1 cellular context compared by ENCODE assay signal in genomic region chr5:34838785-34839714, GRCh38.
TF ChIP-seq lines count a peak whose summit lies in the region.

TSS of gene TTC23L (plus strand) at chr5:34839164. CDS start at chr5:34840672, 1,508 bp downstream.

TF ChIP-seq in HepG2, 621 proteins besides CTCF, POLR2A, EP300 and RAD21 (continued from another document and continues in another):
- peak; percentile 75 for TF ChIP-seq ARID5B (CRISPR knock-in tag; IDR thresholded peaks at IDR 0.05)
- peak; percentile 76; the same call in 1 of the 2 replicates for TF ChIP-seq ZNF180 (CRISPR knock-in tag; IDR thresholded peaks at IDR 0.05; ENCODE audit: borderline replicate concordance, low read depth)
- TF ChIP-seq MATR3 (CRISPR knock-in tag; IDR thresholded peaks at IDR 0.05), result no peak
- no peak; the same call in none of the 2 replicates for TF ChIP-seq RFXAP (CRISPR knock-in tag; IDR thresholded peaks at IDR 0.05; ENCODE audit: borderline replicate concordance)
- TF ChIP-seq DZIP1 (CRISPR knock-in tag; IDR thresholded peaks at IDR 0.05), result peak; percentile 18; the same call in 1 of the 2 replicates
- peak; percentile 69 for TF ChIP-seq ZFY (CRISPR knock-in tag; IDR thresholded peaks at IDR 0.05)
- no peak for TF ChIP-seq CEBPB (IDR thresholded peaks at IDR 0.05; ENCODE audit: borderline replicate concordance, low read depth, low read length)
- TF ChIP-seq ZHX1 (CRISPR knock-in tag; IDR thresholded peaks at IDR 0.05; ENCODE audit: low read depth), result peak; percentile 47
- 0 out of 2 replicates have a peak, but pooled peaks have one; percentile 59 for TF ChIP-seq ZSCAN9 (CRISPR knock-in tag; IDR thresholded peaks at IDR 0.05; ENCODE audit: borderline replicate concordance)
- no peak for TF ChIP-seq NFKBIZ (CRISPR knock-in tag; IDR thresholded peaks at IDR 0.05)
- 0 out of 2 replicates have a peak, but pooled peaks have one; percentile 46 for TF ChIP-seq KLF13 (CRISPR knock-in tag; IDR thresholded peaks at IDR 0.05)
- peak; percentile 71; the same call in 1 of the 2 replicates for TF ChIP-seq DNMT1 (CRISPR knock-in tag; IDR thresholded peaks at IDR 0.05)
- TF ChIP-seq AHDC1 (CRISPR knock-in tag; IDR thresholded peaks at IDR 0.05; ENCODE audit: borderline replicate concordance), result peak; percentile 49; the same call in 1 of the 2 replicates
- TF ChIP-seq NR2F2 (IDR thresholded peaks at IDR 0.05; ENCODE audit: borderline replicate concordance, low read depth), result no peak
- no peak; the same call in 1 of the 2 replicates for TF ChIP-seq KDM5A (IDR thresholded peaks at IDR 0.05; ENCODE audit: borderline replicate concordance, low read length)
- TF ChIP-seq PHF20 (CRISPR knock-in tag; IDR thresholded peaks at IDR 0.05), result peak; percentile 82
- peak; percentile 87 for TF ChIP-seq MED13 (CRISPR knock-in tag; IDR thresholded peaks at IDR 0.05)
- no peak for TF ChIP-seq SP1 (IDR thresholded peaks at IDR 0.05)
- TF ChIP-seq SP1 (CRISPR knock-in tag; IDR thresholded peaks at IDR 0.05), result peak; percentile 81
- no peak for TF ChIP-seq ZNF33A (CRISPR knock-in tag; IDR thresholded peaks at IDR 0.05; ENCODE audit: borderline replicate concordance)
- no peak for TF ChIP-seq TAF15 (IDR thresholded peaks at IDR 0.05; ENCODE audit: low read depth, low read length, poor library complexity, severe bottlenecking)
- TF ChIP-seq LRRFIP1 (CRISPR knock-in tag; conservative IDR thresholded peaks at IDR 0.05), result no peak
- TF ChIP-seq ZMYM4 (CRISPR knock-in tag; IDR thresholded peaks at IDR 0.05), result peak; percentile 96
- peak; percentile 84; the same call in 1 of the 2 replicates for TF ChIP-seq ZBTB38 (CRISPR knock-in tag; IDR thresholded peaks at IDR 0.05)
- no peak for TF ChIP-seq ZMAT5 (CRISPR knock-in tag; IDR thresholded peaks at IDR 0.05; ENCODE audit: borderline replicate concordance, low read depth)
- TF ChIP-seq THRA (CRISPR knock-in tag; IDR thresholded peaks at IDR 0.05; ENCODE audit: borderline replicate concordance), result peak; percentile 62
- peak; percentile 83 for TF ChIP-seq ZNF205 (CRISPR knock-in tag; IDR thresholded peaks at IDR 0.05)
- TF ChIP-seq WIZ (CRISPR knock-in tag; IDR thresholded peaks at IDR 0.05), result no peak
- peak; percentile 87 for TF ChIP-seq SALL2 (CRISPR knock-in tag; IDR thresholded peaks at IDR 0.05)
- TF ChIP-seq ZNF562 (CRISPR knock-in tag; IDR thresholded peaks at IDR 0.05; ENCODE audit: borderline replicate concordance), result no peak
- peak; percentile 72 for TF ChIP-seq RBM39 (IDR thresholded peaks at IDR 0.05; ENCODE audit: low read depth, low read length, poor library complexity, severe bottlenecking)
- peak; percentile 85; the same call in 1 of the 2 replicates for TF ChIP-seq SP5 (CRISPR knock-in tag; IDR thresholded peaks at IDR 0.05; ENCODE audit: borderline replicate concordance, low read depth)
- TF ChIP-seq ZBTB46 (CRISPR knock-in tag; IDR thresholded peaks at IDR 0.05; ENCODE audit: borderline replicate concordance), result peak; percentile 69; the same call in 1 of the 2 replicates
- peak; percentile 91; the same call in 1 of the 2 replicates for TF ChIP-seq MEIS1 (CRISPR knock-in tag; IDR thresholded peaks at IDR 0.05; ENCODE audit: borderline replicate concordance)
- TF ChIP-seq ZNF496 (CRISPR knock-in tag; IDR thresholded peaks at IDR 0.05; ENCODE audit: insufficient replicate concordance), result no peak
- TF ChIP-seq KMT2A (CRISPR knock-in tag; IDR thresholded peaks at IDR 0.05), result peak; percentile 92
- TF ChIP-seq NFIC (IDR thresholded peaks at IDR 0.05; ENCODE audit: low read length), result no peak
- no peak; the same call in 1 of the 2 replicates for TF ChIP-seq PAX8 (CRISPR knock-in tag; IDR thresholded peaks at IDR 0.05; ENCODE audit: borderline replicate concordance)
